1 cellular context compared by ENCODE assay signal in genomic region chr2:96821113-96821512, GRCh38.
TF ChIP-seq lines count a peak whose summit lies in the region.

No MANE protein-coding gene starts in this region.

TF ChIP-seq in GM12878, 131 proteins besides CTCF, POLR2A, EP300 and RAD21:
- no peak for TF ChIP-seq KAT2A (conservative IDR thresholded peaks at IDR 0.05; ENCODE audit: control insufficient read depth, low read depth, low read length)
- no peak for TF ChIP-seq ELK1 (IDR thresholded peaks at IDR 0.05; ENCODE audit: low read depth, low read length)
- no peak for TF ChIP-seq YBX1 (IDR thresholded peaks at IDR 0.05)
- no peak for TF ChIP-seq POLR2AphosphoS5 (IDR thresholded peaks at IDR 0.05; ENCODE audit: low read length)
- TF ChIP-seq REST (IDR thresholded peaks at IDR 0.05; ENCODE audit: low read depth, low read length) = no peak
